Comparison of ENCODE assay signal across 8 cellular contexts in genomic region chr5:78638423-78638822, GRCh38. TPM values are rescaled to one million over a fixed set of nuclear protein-coding genes. Genes with fewer than 3 reads are reported as not detected.
DNase-seq lines count a peak whose midpoint lies in the region; ATAC-seq, FAIRE-seq and TF ChIP-seq lines count a peak whose summit lies in the region.

No MANE protein-coding gene starts in this region.

- H3K14ac ChIP-seq in mesenchymal stem cell (ENCODE audit: low read length in 2 of 2) = no peak overlapping the region

- H3K9me3 Mint-ChIP-seq in endodermal cell = no peaks in the 10 kb centered on the region

- no peak overlapping the region for H2BK5ac ChIP-seq in mesenchymal stem cell (ENCODE audit: low read depth, low read length, poor library complexity, severe bottlenecking)

- peaks cover 73% of the 10 kb centered on the region for H3K36me3 ChIP-seq in endodermal cell (ENCODE audit: control insufficient read depth, insufficient read depth, low read length)
- peaks cover 2 to 9% of the 10 kb centered on the region in 2 experiments for H3K36me3 ChIP-seq in mesenchymal stem cell (ENCODE audit: control insufficient read depth in 1 of 2, insufficient read depth in 2 of 2, low read depth in 1 of 2, low read length in 2 of 2)

- H3K4ac ChIP-seq in mesenchymal stem cell (ENCODE audit: low read depth in 1 of 2, low read length in 2 of 2) = no peak overlapping the region

- H3K4me1 Mint-ChIP-seq in endodermal cell = peaks cover 86% of the 10 kb centered on the region

- H3K27me3 ChIP-seq in endodermal cell (ENCODE audit: control insufficient read depth, insufficient read depth, low read length, poor library complexity, severe bottlenecking) = no peaks in the 10 kb centered on the region
- H3K27me3 ChIP-seq in mesenchymal stem cell (ENCODE audit: control insufficient read depth in 1 of 2, insufficient read depth in 1 of 2, low read length in 2 of 2) = no peaks in the 10 kb centered on the region

- no peak overlapping the region for H2BK12ac ChIP-seq in mesenchymal stem cell (ENCODE audit: low read length in 2 of 2)

- H3K9me3 ChIP-seq in endodermal cell (ENCODE audit: control insufficient read depth, low read length) = peaks cover 11% of the 10 kb centered on the region
- H3K9me3 ChIP-seq in mesenchymal stem cell (ENCODE audit: control insufficient read depth, low read length) = no peaks in the 10 kb centered on the region

- H4K91ac ChIP-seq in mesenchymal stem cell (ENCODE audit: low read length) = no peak overlapping the region

- H4K8ac ChIP-seq in mesenchymal stem cell (ENCODE audit: low read length) = no peak overlapping the region

- POLR2A ChIA-PET in AG04449 (lab: Yijun Ruan, JAX) = interaction anchor here (1.2 kb wide), 1 partner anchor 10 kb away, joined by 3 read pairs; no protein-coding TSS in a partner anchor

- no peak for FAIRE-seq in GM12892 (lab: Jason Lieb, UNC)

- H2AFZ ChIP-seq in mesenchymal stem cell (ENCODE audit: low read depth, low read length) = no peak overlapping the region

- no peak overlapping the region for H2BK120ac ChIP-seq in mesenchymal stem cell (ENCODE audit: low read depth, low read length)

- 55 to 77% methylated on average over 10 of the region's 10 CpGs for WGBS in endodermal cell (ENCODE audit: insufficient coverage in 1 of 2, insufficient read length in 1 of 2), 2 experiments
- 9% methylated on average over 10 of the region's 10 CpGs for WGBS in mesenchymal stem cell

- H3K27me3 Mint-ChIP-seq in endodermal cell (ENCODE audit: insufficient read depth) = no peaks in the 10 kb centered on the region

- H3K79me1 ChIP-seq in mesenchymal stem cell (replicated peaks; ENCODE audit: low read length, poor library complexity, severe bottlenecking) = peaks cover 33% of the 10 kb centered on the region

- H3K27ac ChIP-seq in endodermal cell (ENCODE audit: low read depth, low read length) = peak overlapping the region; percentile 52
- no peak overlapping the region for H3K27ac ChIP-seq in mesenchymal stem cell (ENCODE audit: low read length, poor library complexity, severe bottlenecking)

- CTCF ChIA-PET in AG04449 (lab: Yijun Ruan, JAX) = interaction anchor here (1.0 to 2.8 kb wide), 3 partner anchors 11 to 101 kb away, joined by 3 to 14 read pairs (median 3); no protein-coding TSS in a partner anchor

- DNase-seq in AG04449 (ENCODE audit: low read depth, low spot score) (peak; percentile 59), NCI-H2029 (lab: John Stamatoyannopoulos, UW) (peak; percentile 96), endodermal cell (no peak), mesenchymal stem cell (peak; percentile 89), NCI-H446 (lab: John Stamatoyannopoulos, UW) (no peak), GM12892 (ENCODE audit: insufficient read length) (no peak)

- H3K27ac Mint-ChIP-seq in endodermal cell = peak overlapping the region; percentile 88

- H3K4me2 ChIP-seq in mesenchymal stem cell (ENCODE audit: low read length, poor library complexity, severe bottlenecking) = no peak overlapping the region

- H3K9ac ChIP-seq in endodermal cell (ENCODE audit: extremely low read depth, low read length, poor library complexity, severe bottlenecking) (peak overlapping the region; percentile 45), mesenchymal stem cell (ENCODE audit: low read length) (peak overlapping the region; percentile 28)

- peak overlapping the region in 1 of 2 experiments; percentile 14 for H3K18ac ChIP-seq in mesenchymal stem cell (ENCODE audit: low read depth in 1 of 2, low read length in 2 of 2)

- H3K4me3 ChIP-seq in AG04449 (ENCODE audit: low read depth, low read length) (no peak overlapping the region), endodermal cell (ENCODE audit: low read length) (peak overlapping the region; percentile 21), mesenchymal stem cell (ENCODE audit: insufficient read depth in 1 of 2, low read depth in 1 of 2, low read length in 2 of 2) (no peak overlapping the region)

- H3K4me1 ChIP-seq in endodermal cell (ENCODE audit: control insufficient read depth, insufficient read depth, low read length) = peaks cover 54% of the 10 kb centered on the region
- H3K4me1 ChIP-seq in mesenchymal stem cell (ENCODE audit: control insufficient read depth, insufficient read depth, low read depth, low read length) = peaks cover 16% of the 10 kb centered on the region

- ATAC-seq in activated CD4-positive, CD25-positive, alpha-beta regulatory T cell treated with anti-CD3 and anti-CD28 coated beads, Interleukin-2, amount 50 U/mL, for 24 hours = no peak
- no peak for ATAC-seq in GM18502 (IDR thresholded peaks at IDR 0.05; ENCODE audit: poor library complexity, unreplicated experiment)

- no peak overlapping the region for H2AK5ac ChIP-seq in mesenchymal stem cell (ENCODE audit: low read length, severe bottlenecking)

- TF ChIP-seq CTCF in AG04449 (IDR thresholded peaks at IDR 0.05; ENCODE audit: insufficient read depth, low read length, missing control alignments) = no peak
- TF ChIP-seq CTCF in endodermal cell (conservative IDR thresholded peaks at IDR 0.05) = no peak

- H3K4me3 Mint-ChIP-seq in endodermal cell = peak overlapping the region; percentile 44

- TF ChIP-seq POLR2A in GM12892 (IDR thresholded peaks at IDR 0.05; ENCODE audit: low read depth, low read length) = no peak

- H3K36me3 Mint-ChIP-seq in endodermal cell (ENCODE audit: low read depth) = peaks cover 69% of the 10 kb centered on the region

- H2BK15ac ChIP-seq in mesenchymal stem cell (ENCODE audit: low read depth, poor library complexity, severe bottlenecking) = no peak overlapping the region

- no peak overlapping the region for H3K23ac ChIP-seq in mesenchymal stem cell (ENCODE audit: low read length in 2 of 2)

RNA-seq across cellular contexts. Expression of gene LHFPL2, which starts 10.1 kb away (rescaled TPM):
- 100 to 1,000 TPM; 136 to 238 TPM for total RNA-seq in endodermal cell
- 23.7 TPM for polyA plus RNA-seq in endodermal cell (2013, experiment 1 of 2)
- polyA plus RNA-seq in endodermal cell (2013, experiment 2 of 2) = 24.8 TPM
- 13.5 TPM for polyA plus RNA-seq in mesenchymal stem cell (2013, experiment 1 of 2)
- 11.5 TPM for polyA plus RNA-seq in mesenchymal stem cell (2013, experiment 2 of 2)
- 11.8 TPM for polyA plus RNA-seq in GM12892 (2012; ENCODE audit: missing spikeins)

Comparison
In these comparisons a context has a peak if more than half of its experiments do, and no peak if none do; other contexts are left out.
1. DNase-seq: peak in AG04449 (single experiment), NCI-H2029 (single experiment) and mesenchymal stem cell (single experiment); none in endodermal cell (single experiment), NCI-H446 (0 of 2) and GM12892 (single experiment).